Comparison of ENCODE assay signal across 2 cellular contexts in the genomic region with DNA sequence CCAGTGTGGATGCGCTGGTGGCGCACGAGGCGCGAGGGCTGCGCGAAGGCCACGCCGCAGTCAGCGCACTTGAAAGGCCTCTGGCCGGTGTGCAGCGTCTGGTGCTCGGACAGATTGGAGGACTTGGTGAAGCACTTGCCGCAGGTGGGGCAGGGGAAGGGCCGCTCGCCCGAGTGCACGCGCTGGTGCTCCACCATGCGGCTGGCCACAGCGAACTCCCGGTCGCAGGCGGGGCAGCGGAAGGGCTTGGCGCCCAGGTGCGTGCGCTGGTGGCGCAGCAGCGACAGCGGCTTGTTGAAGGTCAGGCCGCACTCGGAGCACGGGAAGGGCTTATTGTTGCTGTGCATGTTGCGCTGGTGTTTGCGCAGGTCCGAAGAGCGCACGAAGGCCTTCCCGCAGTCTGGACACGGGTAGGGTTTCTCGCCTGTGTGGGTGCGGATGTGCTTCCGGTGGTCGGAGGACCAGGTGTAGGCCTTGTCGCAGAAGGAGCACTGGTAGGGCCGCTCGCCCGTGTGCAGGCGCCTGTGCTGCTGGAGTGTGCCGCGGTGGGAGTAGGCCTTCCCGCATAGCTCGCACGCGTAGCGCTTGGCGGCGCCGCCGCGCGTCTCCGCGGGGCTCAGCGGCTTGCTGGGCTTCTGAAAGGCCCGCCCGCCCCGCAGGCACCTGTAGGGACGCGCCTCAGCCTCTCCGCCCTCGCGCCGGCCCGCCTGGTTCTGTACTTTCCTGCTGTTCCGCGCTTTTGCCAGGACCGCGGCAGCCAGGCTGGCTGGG.
TF ChIP-seq lines count a peak whose summit lies in the region.

No MANE protein-coding gene starts in this region.

TF ChIP-seq in GM23338, 12 proteins besides CTCF, POLR2A, EP300 and RAD21:
- TF ChIP-seq CREB1 (CRISPR knock-in tag; IDR thresholded peaks at IDR 0.05; ENCODE audit: low read depth) = no peak

TF ChIP-seq in H1, 55 proteins besides CTCF, POLR2A, EP300 and RAD21:
- TF ChIP-seq, protein P1, sequence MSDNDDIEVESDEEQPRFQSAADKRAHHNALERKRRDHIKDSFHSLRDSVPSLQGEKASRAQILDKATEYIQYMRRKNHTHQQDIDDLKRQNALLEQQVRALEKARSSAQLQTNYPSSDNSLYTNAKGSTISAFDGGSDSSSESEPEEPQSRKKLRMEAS (IDR thresholded peaks at IDR 0.05) = peak; percentile 50
- TF ChIP-seq, protein P2, sequence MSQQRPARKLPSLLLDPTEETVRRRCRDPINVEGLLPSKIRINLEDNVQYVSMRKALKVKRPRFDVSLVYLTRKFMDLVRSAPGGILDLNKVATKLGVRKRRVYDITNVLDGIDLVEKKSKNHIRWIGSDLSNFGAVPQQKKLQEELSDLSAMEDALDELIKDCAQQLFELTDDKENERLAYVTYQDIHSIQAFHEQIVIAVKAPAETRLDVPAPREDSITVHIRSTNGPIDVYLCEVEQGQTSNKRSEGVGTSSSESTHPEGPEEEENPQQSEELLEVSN (IDR thresholded peaks at IDR 0.05) = peak; percentile 74
- TF ChIP-seq HDAC2 (IDR thresholded peaks at IDR 0.05; ENCODE audit: borderline replicate concordance in 1 of 2, low read depth in 2 of 2, low read length in 2 of 2) = no peak
